Comparison of ENCODE assay signal across 12 cellular contexts in genomic region chr9:78707080-78707479, GRCh38.
DNase-seq lines count a peak whose midpoint lies in the region; ATAC-seq and TF ChIP-seq lines count a peak whose summit lies in the region.
"Had no signal": no experiment of that assay in that cellular context is flagged by ENCODE, and none has a peak within 500 bp of the region (broad histone marks: within the 10 kb centered on the region; RNA-seq: fewer than 3 reads in every experiment).

No MANE protein-coding gene starts in this region.

- POLR2A ChIA-PET in activated CD4-positive, alpha-beta T cell treated with anti-CD3 and anti-CD28 coated beads, Interleukin-2, amount 10 ng/mL, durations not matched to agents 7 days and 5 days (lab: Charles Lee), result no interaction called here
- POLR2A ChIA-PET in CD8-positive, alpha-beta T cell (lab: Charles Lee), result no interaction called here

- peak overlapping the region; percentile 30 for H3K27ac ChIP-seq in smooth muscle cell (ENCODE audit: low read depth)
- no peak overlapping the region for H3K27ac ChIP-seq in CD8-positive, alpha-beta T cell (ENCODE audit: low read depth, low read length)
- H3K27ac ChIP-seq: lower lobe of right lung had no signal

- DNase-seq in smooth muscle cell (lab: John Stamatoyannopoulos, UW; ENCODE audit: unreplicated experiment) (no peak), GM19238 (ENCODE audit: insufficient read length, low spot score) (no peak)
- DNase-seq in activated CD4-positive, alpha-beta T cell treated with anti-CD3 and anti-CD28 coated beads, Interleukin-2, amount 10 ng/mL, durations not matched to agents 7 days and 5 days, result no peak
- DNase-seq in CD8-positive, alpha-beta T cell, result no peak
- DNase-seq: DND-41; lower lobe of right lung; NK-92 treated with Interleukin-12 subunit alpha and Interleukin-12 subunit beta, amount 100 ng/mL, for 24 hours; T1000 had no signal

- CTCF ChIA-PET in activated CD4-positive, alpha-beta T cell treated with anti-CD3 and anti-CD28 coated beads, Interleukin-2, amount 10 ng/mL, durations not matched to agents 7 days and 5 days (lab: Charles Lee), result no interaction called here
- CTCF ChIA-PET in CD8-positive, alpha-beta T cell (lab: Charles Lee), result no interaction called here

- intact Hi-C loops in CD8-positive, alpha-beta T cell (cut with DNase I, micrococcal nuclease), result no loop called here

- no peaks in the 10 kb centered on the region for H3K27me3 Mint-ChIP-seq in activated CD4-positive, alpha-beta T cell treated with anti-CD3 and anti-CD28 coated beads, Interleukin-2, amount 10 ng/mL, durations not matched to agents 7 days and 5 days
- peaks cover 2% of the 10 kb centered on the region for H3K27me3 Mint-ChIP-seq in CD8-positive, alpha-beta T cell (ENCODE audit: low read depth)

- H3K4me2 ChIP-seq in smooth muscle cell, result peak overlapping the region; percentile 51

- H3K36me3 Mint-ChIP-seq in activated CD4-positive, alpha-beta T cell treated with anti-CD3 and anti-CD28 coated beads, Interleukin-2, amount 10 ng/mL, durations not matched to agents 7 days and 5 days (ENCODE audit: low read depth), result no peaks in the 10 kb centered on the region
- no peaks in the 10 kb centered on the region for H3K36me3 Mint-ChIP-seq in CD8-positive, alpha-beta T cell

- H3K36me3 ChIP-seq in smooth muscle cell (ENCODE audit: low read depth), result no peaks in the 10 kb centered on the region
- no peaks in the 10 kb centered on the region for H3K36me3 ChIP-seq in CD8-positive, alpha-beta T cell (ENCODE audit: insufficient read depth, low read length)
- H3K36me3 ChIP-seq: lower lobe of right lung had no signal

- WGBS in smooth muscle cell (ENCODE audit: low lambda C conversion rate), result 88% methylated on average over 3 of the region's 3 CpGs

- H2AFZ ChIP-seq in smooth muscle cell (ENCODE audit: low read depth), result no peak overlapping the region

- H3K9me3 Mint-ChIP-seq in activated CD4-positive, alpha-beta T cell treated with anti-CD3 and anti-CD28 coated beads, Interleukin-2, amount 10 ng/mL, durations not matched to agents 7 days and 5 days, result no peaks in the 10 kb centered on the region
- H3K9me3 Mint-ChIP-seq in CD8-positive, alpha-beta T cell, result peaks cover 2% of the 10 kb centered on the region
- H3K9me3 Mint-ChIP-seq: activated T-helper 1 cell treated with anti-CD3 and anti-CD28 coated beads, Interleukin-12 subunit alpha, Interleukin-12 subunit beta, Interleukin-2, Interleukin-4 antibody, amounts not matched to agents 30 ng/mL and 10 ng/mL and 1 ng/mL, durations not matched to agents 14 hours and 24 hours and 36 hours had no signal

- H3K27ac Mint-ChIP-seq in activated CD4-positive, alpha-beta T cell treated with anti-CD3 and anti-CD28 coated beads, Interleukin-2, amount 10 ng/mL, durations not matched to agents 7 days and 5 days, result no peak overlapping the region
- H3K27ac Mint-ChIP-seq in CD8-positive, alpha-beta T cell, result no peak overlapping the region
- H3K27ac Mint-ChIP-seq: activated T-helper 1 cell treated with anti-CD3 and anti-CD28 coated beads, Interleukin-12 subunit alpha, Interleukin-12 subunit beta, Interleukin-2, Interleukin-4 antibody, amounts not matched to agents 30 ng/mL and 10 ng/mL and 1 ng/mL, durations not matched to agents 14 hours and 24 hours and 36 hours had no signal

- H3F3A ChIP-seq in smooth muscle cell (ENCODE audit: low read depth), result no peaks in the 10 kb centered on the region

- H3K4me3 ChIP-seq in smooth muscle cell, result no peak overlapping the region
- H3K4me3 ChIP-seq in CD8-positive, alpha-beta T cell (ENCODE audit: low read depth, low read length), result no peak overlapping the region
- H3K4me3 ChIP-seq: lower lobe of right lung had no signal

- H3K4me1 Mint-ChIP-seq in activated CD4-positive, alpha-beta T cell treated with anti-CD3 and anti-CD28 coated beads, Interleukin-2, amount 10 ng/mL, durations not matched to agents 7 days and 5 days, result no peaks in the 10 kb centered on the region
- H3K4me1 Mint-ChIP-seq in CD8-positive, alpha-beta T cell (ENCODE audit: low read depth), result no peaks in the 10 kb centered on the region

- H3K79me2 ChIP-seq in smooth muscle cell (ENCODE audit: low read depth), result no peaks in the 10 kb centered on the region

- no peaks in the 10 kb centered on the region for H3K27me3 ChIP-seq in smooth muscle cell (ENCODE audit: low read depth)
- H3K27me3 ChIP-seq in CD8-positive, alpha-beta T cell (ENCODE audit: insufficient read depth, low read length), result no peaks in the 10 kb centered on the region

- ATAC-seq in GM19395 (IDR thresholded peaks at IDR 0.05; ENCODE audit: unreplicated experiment), result peak; percentile 55
- ATAC-seq in HG02852 (IDR thresholded peaks at IDR 0.05; ENCODE audit: unreplicated experiment), result peak; percentile 43
- ATAC-seq in HG03565 (IDR thresholded peaks at IDR 0.05; ENCODE audit: unreplicated experiment), result peak; percentile 38
- ATAC-seq in CD8-positive, alpha-beta T cell, result no peak
- ATAC-seq: lower lobe of right lung had no signal

- no peaks in the 10 kb centered on the region for H4K20me1 ChIP-seq in smooth muscle cell (ENCODE audit: low read depth)

- H3K9ac ChIP-seq in smooth muscle cell (ENCODE audit: low read depth), result no peak overlapping the region

- H3K4me3 Mint-ChIP-seq in activated CD4-positive, alpha-beta T cell treated with anti-CD3 and anti-CD28 coated beads, Interleukin-2, amount 10 ng/mL, durations not matched to agents 7 days and 5 days, result no peak overlapping the region
- H3K4me3 Mint-ChIP-seq in CD8-positive, alpha-beta T cell, result no peak overlapping the region
- H3K4me3 Mint-ChIP-seq: activated T-helper 1 cell treated with anti-CD3 and anti-CD28 coated beads, Interleukin-12 subunit alpha, Interleukin-12 subunit beta, Interleukin-2, Interleukin-4 antibody, amounts not matched to agents 30 ng/mL and 10 ng/mL and 1 ng/mL, durations not matched to agents 14 hours and 24 hours and 36 hours had no signal

- H3K4me1 ChIP-seq in smooth muscle cell (ENCODE audit: low read depth), result peaks cover 9% of the 10 kb centered on the region
- H3K4me1 ChIP-seq in CD8-positive, alpha-beta T cell (ENCODE audit: insufficient read depth, low read length), result no peaks in the 10 kb centered on the region
- H3K4me1 ChIP-seq: lower lobe of right lung had no signal

- no peaks in the 10 kb centered on the region for H3K9me3 ChIP-seq in smooth muscle cell (replicated peaks; ENCODE audit: low read depth)
- no peaks in the 10 kb centered on the region for H3K9me3 ChIP-seq in CD8-positive, alpha-beta T cell (ENCODE audit: low read length)
- H3K9me3 ChIP-seq: lower lobe of right lung had no signal

- TF ChIP-seq CTCF in smooth muscle cell (IDR thresholded peaks at IDR 0.05; ENCODE audit: borderline replicate concordance, insufficient read depth, poor library complexity, severe bottlenecking), result no peak
- no peak for TF ChIP-seq CTCF in CD8-positive, alpha-beta T cell (IDR thresholded peaks at IDR 0.05)
